ENCODE assay signal across 29 cellular contexts in the genomic region with DNA sequence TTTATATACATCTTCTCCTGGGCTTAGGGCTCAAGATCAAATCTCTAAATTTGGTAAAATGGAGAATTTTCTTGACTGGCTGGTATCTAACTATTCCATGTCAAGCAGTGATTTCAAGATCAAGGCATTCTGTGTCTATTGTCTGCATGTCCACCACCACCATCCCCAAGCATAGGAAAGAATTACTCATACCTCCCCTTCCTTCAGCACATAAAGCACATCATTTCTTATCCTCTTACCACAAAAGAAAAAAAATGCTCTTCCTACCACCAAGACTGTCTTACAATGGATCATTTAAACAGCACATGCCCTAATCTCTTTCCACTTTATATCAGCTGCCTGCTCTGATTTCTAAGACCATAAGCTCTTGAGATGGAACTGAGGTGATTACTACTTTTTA.
DNase-seq lines count a peak whose midpoint lies in the region; ATAC-seq, FAIRE-seq and TF ChIP-seq lines count a peak whose summit lies in the region.
"Had no signal": no experiment of that assay in that cellular context is flagged by ENCODE, and none has a peak within 500 bp of the region (broad histone marks: within the 10 kb centered on the region; RNA-seq: fewer than 3 reads in every experiment).

No MANE protein-coding gene starts in this region.

- H2AFZ ChIP-seq in endothelial cell of umbilical vein (ENCODE audit: low read depth, low read length), result peak overlapping the region; percentile 36
- H2AFZ ChIP-seq: hepatocyte had no signal

- FAIRE-seq in RCC 7860 (lab: Jason Lieb, UNC) (no peak), endothelial cell of umbilical vein (lab: Jason Lieb, UNC) (peak; percentile 85)
- FAIRE-seq: D721Med had no signal

- H3K4me1 ChIP-seq in endothelial cell of umbilical vein (ENCODE audit: control insufficient read depth, extremely low read depth, insufficient read depth, low read length), result peaks cover 14% of the 10 kb centered on the region
- no peaks in the 10 kb centered on the region for H3K4me1 ChIP-seq in colonic mucosa
- H3K4me1 ChIP-seq: left ventricle myocardium inferior, right atrium auricular region had no signal

- intact Hi-C loops in endothelial cell of umbilical vein (cut with micrococcal nuclease) (no loop called here), colonic mucosa (cut with DNase I) (no loop called here)

- no TSS peak for BruUV-seq in endothelial cell of umbilical vein (replicated peaks; lab: Mats Ljungman, UMichigan)

- H3K4me3 ChIP-seq in endothelial cell of umbilical vein (replicated peaks in 1 of 3; ENCODE audit: insufficient read depth in 1 of 3, low read depth in 1 of 3, low read length in 3 of 3) (no peak overlapping the region), colonic mucosa (no peak overlapping the region)
- H3K4me3 ChIP-seq: hepatocyte, left ventricle myocardium inferior, ovary, right atrium auricular region, thoracic aorta had no signal

- POLR2A ChIA-PET in endothelial cell of umbilical vein (lab: Charles Lee), result no interaction called here

- CTCF ChIA-PET in endothelial cell of umbilical vein (lab: Charles Lee), result interaction anchor here (1.4 kb wide), 1 partner anchor 10 kb away, joined by 3 read pairs; no protein-coding TSS in a partner anchor

- H3K9me1 ChIP-seq in endothelial cell of umbilical vein (replicated peaks; ENCODE audit: control insufficient read depth, extremely low read depth, insufficient read depth, low read length), result no peaks in the 10 kb centered on the region

- H4K20me1 ChIP-seq in endothelial cell of umbilical vein (replicated peaks; ENCODE audit: control insufficient read depth, extremely low read depth, insufficient read depth, low read length), result no peaks in the 10 kb centered on the region

- H3K36me3 ChIP-seq in endothelial cell of umbilical vein (ENCODE audit: control insufficient read depth in 2 of 2, extremely low read depth in 1 of 2, insufficient read depth in 2 of 2, low read length in 2 of 2) (no peaks in the 10 kb centered on the region), colonic mucosa (no peaks in the 10 kb centered on the region)
- H3K36me3 ChIP-seq: left ventricle myocardium inferior, ovary, right atrium auricular region, thoracic aorta, WERI-Rb-1 had no signal

- no peaks in the 10 kb centered on the region for H3K79me2 ChIP-seq in endothelial cell of umbilical vein (ENCODE audit: control insufficient read depth, insufficient read depth, low read length)
- H3K79me2 ChIP-seq: hepatocyte had no signal

- peak overlapping the region; percentile 81 for H3K27ac ChIP-seq in endothelial cell of umbilical vein (ENCODE audit: insufficient read depth, low read depth, low read length)
- H3K27ac ChIP-seq in colonic mucosa, result no peak overlapping the region
- H3K27ac ChIP-seq: hepatocyte, left ventricle myocardium inferior, ovary, right atrium auricular region, thoracic aorta, WERI-Rb-1 had no signal

- H3K9me3 ChIP-seq in endothelial cell of umbilical vein (replicated peaks; ENCODE audit: control insufficient read depth, insufficient read depth, low read length), result no peaks in the 10 kb centered on the region
- no peaks in the 10 kb centered on the region for H3K9me3 ChIP-seq in colonic mucosa
- H3K9me3 ChIP-seq: ovary, right atrium auricular region had no signal

- ATAC-seq in HG03097 (IDR thresholded peaks at IDR 0.05; ENCODE audit: low FRiP score, unreplicated experiment), result no peak
- ATAC-seq: activated CD8-positive, alpha-beta memory T cell treated with anti-CD3 and anti-CD28 coated beads, Interleukin-2, amount 10 ng/mL, durations not matched to agents 7 days and 5 days; natural killer cell; stimulated activated naive B cell treated with anti-CD40 and anti-IgM and Interleukin-4, amounts not matched to agents 10 μg/mL and 1 μg/mL and 100 μg/mL, for 72 hours had no signal

- DNase-seq in EL, result peak; percentile 31
- DNase-seq in RCC 7860 (ENCODE audit: low spot score), result peak; percentile 25
- DNase-seq in endothelial cell of umbilical vein (ENCODE audit: low read depth, low spot score), result peak; percentile 91
- peak; percentile 90 for DNase-seq in pulmonary artery endothelial cell (ENCODE audit: low read depth, low spot score)
- DNase-seq in NCI-H2196 (lab: John Stamatoyannopoulos, UW; ENCODE audit: unreplicated experiment), result no peak
- no peak for DNase-seq in colonic mucosa
- no peak for DNase-seq in activated gamma-delta T cell (lab: John Stamatoyannopoulos, UW)
- DNase-seq: activated CD4-positive, alpha-beta T cell treated with anti-CD3 and anti-CD28 coated beads, Interleukin-2, amount 10 ng/mL, durations not matched to agents 7 days and 5 days; activated CD8-positive, alpha-beta memory T cell treated with anti-CD3 and anti-CD28 coated beads, Interleukin-2, amount 10 ng/mL, durations not matched to agents 7 days and 5 days; activated naive CD4-positive, alpha-beta T cell treated with anti-CD3 and anti-CD28 coated beads, Interleukin-2, amount 50 U/mL, for 16 hours; foreskin fibroblast; immature natural killer cell; Kasumi-1; left ventricle myocardium inferior; natural killer cell; NCI-H1105 treated with DMSO at 0.1 percent for 48 hours; NCI-H2029; NCI-H345; NCI-H748 treated with DMSO at 0.1 percent for 48 hours; ovary; stimulated activated CD4-positive, alpha-beta T cell treated with anti-CD3 and anti-CD28 coated beads, Interleukin-12 subunit alpha, Interleukin-12 subunit beta, amount 100 ng/mL, for 4 hours; stimulated activated CD4-positive, alpha-beta T cell treated with anti-CD3 and anti-CD28 coated beads, Interleukin-4, amount 100 ng/mL, for 24 hours; stimulated activated naive B cell treated with anti-CD40 and anti-IgM and Interleukin-4, amounts not matched to agents 10 μg/mL and 1 μg/mL and 100 μg/mL, for 72 hours; WERI-Rb-1 had no signal

- dilution Hi-C loops in endothelial cell of umbilical vein (cut with MboI; ENCODE audit: extremely low pct_ligation_motif_present, low sequenced_read_pairs), result no loop called here

- H3K4me2 ChIP-seq in endothelial cell of umbilical vein (ENCODE audit: insufficient read depth, low read length), result peak overlapping the region; percentile 28
- H3K4me2 ChIP-seq: hepatocyte had no signal

- TF ChIP-seq CTCF in endothelial cell of umbilical vein (IDR thresholded peaks at IDR 0.05; ENCODE audit: extremely low read depth in 1 of 2, insufficient read depth in 1 of 2, low read depth in 1 of 2, low read length in 2 of 2) (no peak), colonic mucosa (IDR thresholded peaks at IDR 0.05) (no peak)

- H3K27me3 ChIP-seq in endothelial cell of umbilical vein (ENCODE audit: control insufficient read depth in 2 of 2, insufficient read depth in 2 of 2, low read length in 2 of 2) (no peaks in the 10 kb centered on the region), colonic mucosa (no peaks in the 10 kb centered on the region)
- H3K27me3 ChIP-seq: hepatocyte, ovary, right atrium auricular region had no signal

- peak overlapping the region; percentile 34 for H3K9ac ChIP-seq in endothelial cell of umbilical vein (replicated peaks; ENCODE audit: extremely low read depth, insufficient read depth, low read length)
- H3K9ac ChIP-seq in colonic mucosa (ENCODE audit: low read depth in 2 of 2, low read length in 2 of 2), result no peak overlapping the region

- TF ChIP-seq POLR2A in endothelial cell of umbilical vein (IDR thresholded peaks at IDR 0.05; ENCODE audit: low read depth, low read length), result no peak

TF ChIP-seq in endothelial cell of umbilical vein, 7 proteins besides CTCF, POLR2A, EP300 and RAD21:
- TF ChIP-seq FOS (IDR thresholded peaks at IDR 0.05; ENCODE audit: borderline replicate concordance, insufficient read depth, low read length) (peak; percentile 74), GATA2 (IDR thresholded peaks at IDR 0.05; ENCODE audit: insufficient read depth, insufficient read length, low read depth, low read length) (peak; percentile 28), POLR2AphosphoS5 (IDR thresholded peaks at IDR 0.05; ENCODE audit: insufficient read depth, low read depth, low read length) (no peak), JUN (IDR thresholded peaks at IDR 0.05; ENCODE audit: borderline replicate concordance, insufficient read depth, insufficient read length, low read depth) (peak; percentile 84), EZH2 (IDR thresholded peaks at IDR 0.05; ENCODE audit: borderline replicate concordance, low read depth, low read length, severe bottlenecking) (no peak)
- TF ChIP-seq, protein P1, sequence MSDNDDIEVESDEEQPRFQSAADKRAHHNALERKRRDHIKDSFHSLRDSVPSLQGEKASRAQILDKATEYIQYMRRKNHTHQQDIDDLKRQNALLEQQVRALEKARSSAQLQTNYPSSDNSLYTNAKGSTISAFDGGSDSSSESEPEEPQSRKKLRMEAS (IDR thresholded peaks at IDR 0.05; ENCODE audit: insufficient read depth, insufficient read length), result no peak

Comparison
In these comparisons a context has a peak if more than half of its experiments do, and no peak if none do; other contexts are left out.
1. DNase-seq: peak in EL (single experiment), RCC 7860 (single experiment), endothelial cell of umbilical vein (single experiment) and pulmonary artery endothelial cell (single experiment); none in NCI-H2196 (single experiment), colonic mucosa (single experiment) and activated gamma-delta T cell (single experiment).